Comparison of ENCODE assay signal across 8 cellular contexts in genomic region chr6:34027445-34027936, GRCh38.
DNase-seq lines count a peak whose midpoint lies in the region; ATAC-seq and TF ChIP-seq lines count a peak whose summit lies in the region.

No MANE protein-coding gene starts in this region.

- intact Hi-C loops in heart right ventricle (cut with DNase I): loop anchor here (2.0 to 10.0 kb wide), 7 partner anchors 173 to 260 kb away; no protein-coding TSS in a partner anchor

- H3K27me3 ChIP-seq in heart right ventricle: peaks cover 0 to 73% (median 27%) of the 10 kb centered on the region in 7 donors

- H3K36me3 ChIP-seq in heart right ventricle: no peaks in the 10 kb centered on the region

- peak; percentile 13 for DNase-seq in NK-92 treated with Interleukin-12 subunit alpha and Interleukin-12 subunit beta, amount 100 ng/mL, for 24 hours (lab: John Stamatoyannopoulos, UW)
- DNase-seq in NK-92 (lab: John Stamatoyannopoulos, UW; ENCODE audit: unreplicated experiment) (no peak), RPMI7951 (ENCODE audit: low read depth) (peak; percentile 15), activated gamma-delta T cell (lab: John Stamatoyannopoulos, UW) (peak; percentile 45), heart right ventricle (peak; percentile 9 to 49), DMS79 (lab: John Stamatoyannopoulos, UW) (no peak)
- DNase-seq in stimulated activated CD4-positive, alpha-beta T cell treated with anti-CD3 and anti-CD28 coated beads, Interleukin-12 subunit alpha, Interleukin-12 subunit beta, amount 100 ng/mL, for 24 hours (ENCODE audit: low read depth in 2 of 2): peak; percentile 28 to 58

- peak; percentile 32 to 75 (median 65) for ATAC-seq in heart right ventricle
- no peak for ATAC-seq in HG03460 (IDR thresholded peaks at IDR 0.05; ENCODE audit: unreplicated experiment)

- WGBS in heart right ventricle, 2 donors: 47% methylated on average over 17 of the region's 17 CpGs

- no peak overlapping the region for H3K4me3 ChIP-seq in heart right ventricle

- no peaks in the 10 kb centered on the region for H3K4me1 ChIP-seq in heart right ventricle

- H3K9me3 ChIP-seq in heart right ventricle: peaks cover 0 to 7% (median 0%) of the 10 kb centered on the region in 11 donors

- no peak overlapping the region for H3K27ac ChIP-seq in heart right ventricle

- peak; percentile 41 to 88 (median 73) for TF ChIP-seq CTCF in heart right ventricle (IDR thresholded peaks at IDR 0.05)

Comparison
In these comparisons a context has a peak if more than half of its experiments do, and no peak if none do; other contexts are left out.
1. DNase-seq: peak in NK-92 treated with Interleukin-12 subunit alpha and Interleukin-12 subunit beta, amount 100 ng/mL, for 24 hours (single experiment), RPMI7951 (single experiment), activated gamma-delta T cell (single experiment), heart right ventricle (2 of 2) and stimulated activated CD4-positive, alpha-beta T cell treated with anti-CD3 and anti-CD28 coated beads, Interleukin-12 subunit alpha, Interleukin-12 subunit beta, amount 100 ng/mL, for 24 hours (2 of 2); none in NK-92 (single experiment) and DMS79 (single experiment).